In genomic region chr18:35159782-35160181, GRCh38 we compare ENCODE assay signal across 11 cellular contexts.
DNase-seq lines count a peak whose midpoint lies in the region; ATAC-seq and TF ChIP-seq lines count a peak whose summit lies in the region.
"Had no signal": no experiment of that assay in that cellular context is flagged by ENCODE, and none has a peak within 500 bp of the region (broad histone marks: within the 10 kb centered on the region; RNA-seq: fewer than 3 reads in every experiment).

No MANE protein-coding gene starts in this region.

- peak; percentile 48 for ATAC-seq in GM18505 (IDR thresholded peaks at IDR 0.05; ENCODE audit: unreplicated experiment)
- no peak for ATAC-seq in GM21367 (IDR thresholded peaks at IDR 0.05; ENCODE audit: unreplicated experiment)
- no peak for ATAC-seq in GM21825 (IDR thresholded peaks at IDR 0.05; ENCODE audit: unreplicated experiment)

- H3K36me3 ChIP-seq in brain microvascular endothelial cell (replicated peaks): no peaks in the 10 kb centered on the region

- no peak overlapping the region for H3K27ac ChIP-seq in brain microvascular endothelial cell
- H3K27ac ChIP-seq: coronary artery had no signal

- TF ChIP-seq POLR2A in GM18505 (IDR thresholded peaks at IDR 0.05; ENCODE audit: borderline replicate concordance, extremely low read depth, insufficient read depth, insufficient read length): no peak

- H3K4me3 ChIP-seq in brain microvascular endothelial cell (ENCODE audit: low read depth, low read length): no peak overlapping the region
- H3K4me3 ChIP-seq: coronary artery had no signal

- no peaks in the 10 kb centered on the region for H3K27me3 ChIP-seq in brain microvascular endothelial cell (replicated peaks)

- in situ Hi-C loops in brain microvascular endothelial cell (cut with HindIII; ENCODE audit: low pct_ligation_motif_present, low sequenced_read_pairs): no loop called here

- peak; percentile 15 for DNase-seq in HCEC 1CT
- DNase-seq in M059J (ENCODE audit: low read depth): peak; percentile 11
- DNase-seq in brain microvascular endothelial cell: peak; percentile 14
- DNase-seq in HuH-7 (ENCODE audit: low spot score): no peak
- no peak for DNase-seq in NCI-H1930 (lab: John Stamatoyannopoulos, UW)
- DNase-seq: NCI-H446 treated with DMSO at 0.1 percent for 48 hours, SHP77 had no signal

- no peak for TF ChIP-seq CTCF in brain microvascular endothelial cell (IDR thresholded peaks at IDR 0.05; ENCODE audit: low read depth, low read length, missing control alignments)

Comparison
In these comparisons a context has a peak if more than half of its experiments do, and no peak if none do; other contexts are left out.
1. DNase-seq: peak in HCEC 1CT (single experiment), M059J (single experiment) and brain microvascular endothelial cell (single experiment); none in HuH-7 (single experiment) and NCI-H1930 (0 of 2).